ENCODE assay signal across 1 cellular context in genomic region chr2:70596293-70596692, GRCh38.
A peak's percentile ranks its signal among the peaks of the same experiment; 100 is the strongest.
TF ChIP-seq lines count a peak whose summit lies in the region.

No MANE protein-coding gene starts in this region.

TF ChIP-seq in K562, 482 proteins besides CTCF, POLR2A, EP300 and RAD21 (continued from another document):
- TF ChIP-seq MBD2 (IDR thresholded peaks at IDR 0.05; ENCODE audit: borderline replicate concordance, low read depth), result no peak
- TF ChIP-seq GABPA (tag; conservative IDR thresholded peaks at IDR 0.05; ENCODE audit: low read depth), result peak; percentile 26; the same call in 1 of the 2 replicates
- TF ChIP-seq ZNF134 (CRISPR knock-in tag; conservative IDR thresholded peaks at IDR 0.05), result no peak
- no peak for TF ChIP-seq REST (CRISPR knock-in tag; IDR thresholded peaks at IDR 0.05; ENCODE audit: low read depth)
- TF ChIP-seq WHSC1 (IDR thresholded peaks at IDR 0.05; ENCODE audit: low read length), result no peak
- no peak for TF ChIP-seq SMAD2 (IDR thresholded peaks at IDR 0.05; ENCODE audit: low read depth, low read length)
- TF ChIP-seq ZNF274 (IDR thresholded peaks at IDR 0.05; ENCODE audit: borderline replicate concordance, low read depth, low read length), result no peak
- TF ChIP-seq NEUROD1 (IDR thresholded peaks at IDR 0.05; ENCODE audit: borderline replicate concordance, low read depth, low read length, partially characterized antibody), result no peak
